Comparison of ENCODE assay signal across 21 cellular contexts in the genomic region with DNA sequence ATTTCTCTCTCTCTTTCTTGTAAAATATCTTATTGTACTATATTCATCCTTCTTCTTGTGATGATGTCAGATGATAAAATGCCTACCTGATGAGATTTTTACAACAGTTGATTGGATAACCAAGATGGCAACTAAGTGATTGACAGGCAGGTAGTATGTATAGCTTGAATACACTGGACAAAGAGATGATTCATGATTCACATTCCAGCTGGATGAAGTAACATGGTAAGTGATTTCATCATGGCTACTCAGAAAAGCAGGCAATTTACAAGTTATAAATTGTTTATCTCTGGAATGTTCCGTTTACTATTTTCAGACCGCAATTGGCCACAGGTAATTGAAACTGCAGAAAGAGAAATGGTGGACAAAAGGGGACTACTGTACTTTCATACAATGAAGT.
DNase-seq lines count a peak whose midpoint lies in the region; ATAC-seq and TF ChIP-seq lines count a peak whose summit lies in the region.
"Had no signal": no experiment of that assay in that cellular context is flagged by ENCODE, and none has a peak within 500 bp of the region (broad histone marks: within the 10 kb centered on the region; RNA-seq: fewer than 3 reads in every experiment).

No MANE protein-coding gene starts in this region.

- H3K9me3 ChIP-seq in left lung (no peaks in the 10 kb centered on the region), prostate gland (no peaks in the 10 kb centered on the region)
- H3K9me3 ChIP-seq: tibial nerve had no signal

- H3K27ac ChIP-seq in left lung (no peak overlapping the region), prostate gland (no peak overlapping the region)
- H3K27ac ChIP-seq: tibial nerve had no signal

- in situ Hi-C loops in ACHN (cut with HindIII; ENCODE audit: low pct_ligation_motif_present, low pct_unique_long_range_greater_than_20kb, low sequenced_read_pairs): no loop called here
- in situ Hi-C loops in GM13976 (cut with MboI; ENCODE audit: low sequenced_read_pairs, unreplicated experiment): no loop called here

- no peak for TF ChIP-seq POLR2A in prostate gland (IDR thresholded peaks at IDR 0.05)

- 78% methylated on average over 2 of the region's 2 CpGs for WGBS in prostate gland

- H3K36me3 ChIP-seq in left lung (no peaks in the 10 kb centered on the region), prostate gland (no peaks in the 10 kb centered on the region)
- H3K36me3 ChIP-seq: tibial nerve had no signal

- intact Hi-C loops in left lung (cut with DNase I) (no loop called here), prostate gland (cut with DNase I) (no loop called here)

- H3K4me3 ChIP-seq in left lung: no peak overlapping the region
- no peak overlapping the region for H3K4me3 ChIP-seq in prostate gland
- H3K4me3 ChIP-seq: tibial nerve had no signal

- DNase-seq in ACHN (peak; percentile 10), HT1080 (ENCODE audit: low read depth) (peak; percentile 69), SW480 (ENCODE audit: low spot score) (peak; percentile 30), glomerular visceral epithelial cell (ENCODE audit: extremely low spot score) (peak; percentile 42), GM13976 (ENCODE audit: low spot score) (no peak), left lung (no peak), prostate gland (ENCODE audit: low spot score) (no peak)
- DNase-seq: activated CD4-positive, alpha-beta T cell treated with anti-CD3 and anti-CD28 coated beads, Interleukin-2, amount 10 ng/mL, durations not matched to agents 7 days and 5 days; activated gamma-delta T cell treated with Interleukin-2 at 50 U/mL for 16 hours; anterior cingulate cortex; CD4-positive, CD25-positive, alpha-beta regulatory T cell; DND-41; endodermal cell; GOT3; MV-4-11; NCI-H2081 treated with DMSO at 0.1 percent for 48 hours; NCI-H524 treated with DMSO at 0.1 percent for 48 hours; stimulated activated naive CD4-positive, alpha-beta T cell treated with Interleukin-2 at 50 U/mL for 16 hours had no signal

- H3K4me1 ChIP-seq in left lung (no peaks in the 10 kb centered on the region), prostate gland (replicated peaks) (no peaks in the 10 kb centered on the region)
- H3K4me1 ChIP-seq: tibial nerve had no signal

- no peak for ATAC-seq in left lung
- ATAC-seq in GM18870 (IDR thresholded peaks at IDR 0.05; ENCODE audit: unreplicated experiment): no peak
- ATAC-seq: Panc1 had no signal

- TF ChIP-seq CTCF in GM13976 (IDR thresholded peaks at IDR 0.05; ENCODE audit: borderline replicate concordance, control extremely low read depth, extremely low read depth, insufficient read depth, missing control alignments) (no peak), left lung (IDR thresholded peaks at IDR 0.05) (no peak), prostate gland (IDR thresholded peaks at IDR 0.05) (no peak)

- H3K27me3 ChIP-seq in left lung: no peaks in the 10 kb centered on the region
- H3K27me3 ChIP-seq in prostate gland (replicated peaks; ENCODE audit: insufficient read depth): no peaks in the 10 kb centered on the region
- H3K27me3 ChIP-seq: tibial nerve had no signal

Comparison
In these comparisons a context has a peak if more than half of its experiments do, and no peak if none do; other contexts are left out.
1. DNase-seq: peak in ACHN (single experiment), HT1080 (single experiment), SW480 (single experiment) and glomerular visceral epithelial cell (single experiment); none in GM13976 (single experiment), left lung (0 of 2) and prostate gland (single experiment).